ENCODE assay signal across 9 cellular contexts in the genomic region with DNA sequence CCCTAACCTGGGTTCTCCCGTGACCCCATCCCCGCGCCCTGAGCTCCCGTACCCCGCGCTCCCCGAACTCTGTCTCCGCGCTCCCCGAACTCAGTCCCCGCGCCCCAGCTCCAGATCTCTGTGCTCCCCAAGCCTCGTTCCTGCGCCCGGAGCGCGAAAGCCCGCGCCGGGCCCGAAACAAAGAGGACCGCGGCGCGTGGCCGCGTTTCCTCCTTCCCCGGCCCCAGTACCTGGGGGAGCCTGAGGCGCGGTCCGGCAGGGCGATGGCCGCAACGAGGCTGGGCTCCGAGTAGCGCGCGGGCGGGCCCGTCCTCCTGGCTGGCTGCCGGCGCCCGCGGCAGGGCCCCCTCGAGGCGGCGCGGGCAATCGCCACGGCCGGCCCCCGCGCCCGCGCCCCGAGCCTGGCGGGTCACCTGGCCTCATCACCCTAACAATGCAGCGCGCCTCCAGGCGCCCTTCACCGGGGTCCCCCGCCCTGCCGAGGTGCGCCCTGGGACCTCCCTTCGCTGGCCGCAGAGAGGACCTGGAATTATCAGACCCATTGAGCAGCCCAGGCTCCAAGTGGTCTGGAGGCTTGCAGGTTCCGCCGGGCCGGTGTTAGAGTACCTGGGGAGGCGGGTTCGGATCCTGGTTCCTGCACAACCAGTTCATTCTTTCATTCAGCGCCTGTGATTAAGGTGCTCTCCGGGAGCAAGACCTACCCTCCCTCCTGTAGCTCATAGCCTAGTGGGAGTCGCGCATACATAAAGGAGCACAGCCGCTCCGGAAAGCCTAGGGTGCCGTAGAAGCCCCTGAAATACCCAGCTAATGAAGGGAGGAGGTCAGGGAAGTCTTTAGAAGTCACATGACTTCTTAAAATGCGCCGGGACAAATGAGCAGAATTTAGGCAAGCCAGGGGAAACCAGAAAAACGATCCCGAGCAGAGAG. TPM values are rescaled to one million over a fixed set of nuclear protein-coding genes. Genes with fewer than 3 reads are reported as not detected.
A peak's percentile ranks its signal among the peaks of the same experiment; 100 is the strongest.
DNase-seq lines count a peak whose midpoint lies in the region; ATAC-seq, FAIRE-seq and TF ChIP-seq lines count a peak whose summit lies in the region.
"Had no signal": no experiment of that assay in that cellular context is flagged by ENCODE, and none has a peak within 500 bp of the region (broad histone marks: within the 10 kb centered on the region; RNA-seq: fewer than 3 reads in every experiment).

A gene (minus strand): TSS at position 291 of the 927 bp plus-strand sequence. CDS start 142,475 bp downstream, outside the sequence.

- H3K4me1 ChIP-seq in HUES64 (ENCODE audit: insufficient read depth, low read length), result peaks cover 25% of the 10 kb centered on the region
- no peaks in the 10 kb centered on the region for H3K4me1 ChIP-seq in K562 (replicated peaks in 1 of 2; ENCODE audit: control insufficient read depth in 2 of 2, insufficient read depth in 2 of 2, low read length in 2 of 2)
- peaks cover 18% of the 10 kb centered on the region for H3K4me1 ChIP-seq in smooth muscle cell (ENCODE audit: low read depth)

- FAIRE-seq in K562 (lab: Jason Lieb, UNC) (no peak), GM12891 (lab: Jason Lieb, UNC) (no peak)
- FAIRE-seq: GM18507 had no signal

- no peak for TF ChIP-seq RAD21 in K562 (CRISPR knock-in tag; conservative IDR thresholded peaks at IDR 0.05 in 1 of 2, IDR thresholded peaks at IDR 0.05 in 1 of 2)

- TF ChIP-seq CTCF in K562 (IDR thresholded peaks at IDR 0.05 in 2 of 3, conservative IDR thresholded peaks at IDR 0.05 in 1 of 3; ENCODE audit: insufficient read depth in 2 of 3, low read depth in 1 of 3, low read length in 3 of 3) (no peak), smooth muscle cell (IDR thresholded peaks at IDR 0.05; ENCODE audit: borderline replicate concordance, insufficient read depth, poor library complexity, severe bottlenecking) (peak; percentile 17)

- H2AFZ ChIP-seq in K562 (ENCODE audit: low read depth, low read length), result no peak within 1 kb of the TSS
- peak within 1 kb of the TSS; percentile 93 for H2AFZ ChIP-seq in smooth muscle cell (ENCODE audit: low read depth)

- H3K36me3 ChIP-seq in HUES64 (ENCODE audit: insufficient read depth, low read length) (no peaks in the 10 kb centered on the region; the same call in 1 of the 2 replicates), K562 (ENCODE audit: control insufficient read depth, insufficient read depth, low read length) (no peaks in the 10 kb centered on the region), smooth muscle cell (ENCODE audit: low read depth) (no peaks in the 10 kb centered on the region)

- no peaks in the 10 kb centered on the region for H3K9me1 ChIP-seq in K562 (ENCODE audit: control insufficient read depth, insufficient read depth, low read length)

- no peaks in the 10 kb centered on the region for H4K20me1 ChIP-seq in K562 (replicated peaks; ENCODE audit: control insufficient read depth, insufficient read depth, low read length)
- H4K20me1 ChIP-seq in smooth muscle cell (ENCODE audit: low read depth), result no peaks in the 10 kb centered on the region

- H3K4me2 ChIP-seq in K562 (ENCODE audit: insufficient read depth, low read length), result no peak within 1 kb of the TSS
- peak within 1 kb of the TSS; percentile 98 for H3K4me2 ChIP-seq in smooth muscle cell

- ATAC-seq in K562, result no peak
- ATAC-seq in GM21447 (IDR thresholded peaks at IDR 0.05; ENCODE audit: unreplicated experiment), result no peak
- no peak for ATAC-seq in HG03460 (IDR thresholded peaks at IDR 0.05; ENCODE audit: unreplicated experiment)

- no peak for TF ChIP-seq POLR2A in K562 (conservative IDR thresholded peaks at IDR 0.05)
- no peak for TF ChIP-seq POLR2A in GM12891 (IDR thresholded peaks at IDR 0.05; ENCODE audit: low read depth, low read length)

- H3K9me3 ChIP-seq in HUES64 (ENCODE audit: insufficient read depth, low read depth, low read length) (0 out of 2 replicates have a peak, but pooled peaks cover 3% of the 10 kb centered on the region), K562 (replicated peaks; ENCODE audit: control insufficient read depth, insufficient read depth, low read depth, low read length) (no peaks in the 10 kb centered on the region), smooth muscle cell (replicated peaks; ENCODE audit: low read depth) (no peaks in the 10 kb centered on the region)

- CTCF ChIA-PET in K562 (lab: Yijun Ruan, JAX; ENCODE audit: low intra/inter-chr PET ratio), result no interaction called here

- POLR2A ChIA-PET in K562 (lab: Yijun Ruan, JAX), result no interaction called here

- peaks cover 24% of the 10 kb centered on the region for H3F3A ChIP-seq in smooth muscle cell (ENCODE audit: low read depth)

- DNase-seq in ACHN (peak; percentile 73), K562 (ENCODE audit: extremely low read depth in 1 of 4, low spot score in 3 of 4) (no peak), iPS-NIHi7 (ENCODE audit: extremely low spot score) (peak; percentile 75), smooth muscle cell (lab: John Stamatoyannopoulos, UW; ENCODE audit: unreplicated experiment) (no peak), GM12891 (ENCODE audit: insufficient read length, low spot score) (no peak)

- H3K4me3 ChIP-seq in HUES64 (ENCODE audit: low read length), result peak within 1 kb of the TSS; percentile 80
- no peak within 1 kb of the TSS for H3K4me3 ChIP-seq in K562
- peak within 1 kb of the TSS; percentile 97 for H3K4me3 ChIP-seq in smooth muscle cell

- H3K79me2 ChIP-seq in K562 (ENCODE audit: control insufficient read depth, insufficient read depth, low read length) (no peaks in the 10 kb centered on the region), smooth muscle cell (ENCODE audit: low read depth) (peaks cover 39% of the 10 kb centered on the region)

- H3K27me3 ChIP-seq in HUES64 (ENCODE audit: insufficient read depth, low read length) (peaks cover 19% of the 10 kb centered on the region), K562 (ENCODE audit: control insufficient read depth in 2 of 2, insufficient read depth in 2 of 2, low read length in 2 of 2) (peaks cover 2 to 50% of the 10 kb centered on the region in 2 experiments; a peak in 3 of 5 replicates), smooth muscle cell (ENCODE audit: low read depth) (no peaks in the 10 kb centered on the region)

- TF ChIP-seq EP300 in K562 (IDR thresholded peaks at IDR 0.05; ENCODE audit: low read length), result no peak

- BruUV-seq in K562 (replicated peaks; lab: Mats Ljungman, UMichigan), result no TSS peak

- WGBS in HUES64, result 3% methylated on average over 82 of the region's 82 CpGs
- WGBS in K562 (ENCODE audit: insufficient coverage, low coverage, missing lambda C conversion rate), result 7% methylated on average over 26 of the region's 82 CpGs
- WGBS in smooth muscle cell (ENCODE audit: low lambda C conversion rate), result 9% methylated on average over 49 of the region's 82 CpGs

- peak within 1 kb of the TSS; percentile 29; the same call in 1 of the 2 replicates for H3K27ac ChIP-seq in HUES64 (ENCODE audit: low read depth, low read length)
- H3K27ac ChIP-seq in K562 (ENCODE audit: extremely low read depth, low read depth, low read length), result no peak within 1 kb of the TSS
- peak within 1 kb of the TSS; percentile 29 for H3K27ac ChIP-seq in smooth muscle cell (ENCODE audit: low read depth)

- H3K9ac ChIP-seq in HUES64 (ENCODE audit: low read depth, low read length) (peak within 1 kb of the TSS; percentile 87), K562 (ENCODE audit: insufficient read depth in 1 of 2, low read depth in 2 of 2, low read length in 2 of 2) (no peak within 1 kb of the TSS), smooth muscle cell (ENCODE audit: low read depth) (peak within 1 kb of the TSS; percentile 83)

- in situ Hi-C loops in ACHN (cut with HindIII; ENCODE audit: low pct_ligation_motif_present, low pct_unique_long_range_greater_than_20kb, low sequenced_read_pairs) (no loop called here), K562 (cut with MboI) (no loop called here)

- intact Hi-C loops in K562 (cut with micrococcal nuclease), result no loop called here

TF ChIP-seq in K562, 482 proteins besides CTCF, POLR2A, EP300 and RAD21 (continues in another document):
- TF ChIP-seq ATF7 (IDR thresholded peaks at IDR 0.05) (no peak), PTBP1 (IDR thresholded peaks at IDR 0.05; ENCODE audit: low read depth, low read length) (no peak)

TF ChIP-seq in GM12891, 5 proteins besides CTCF, POLR2A, EP300 and RAD21:
- TF ChIP-seq PAX5 (IDR thresholded peaks at IDR 0.05; ENCODE audit: insufficient read depth, low read length, severe bottlenecking) (no peak), POLR2AphosphoS5 (IDR thresholded peaks at IDR 0.05; ENCODE audit: low read depth, low read length) (no peak), POU2F2 (IDR thresholded peaks at IDR 0.05; ENCODE audit: low read depth, low read length) (no peak), TAF1 (IDR thresholded peaks at IDR 0.05; ENCODE audit: low read depth, low read length) (no peak), SPI1 (IDR thresholded peaks at IDR 0.05; ENCODE audit: low read depth, low read length) (no peak)

RNA-seq across cellular contexts. Expression of the gene that starts here (rescaled TPM):
- 13.1 TPM for polyA plus RNA-seq in HUES64 (2013, experiment 1 of 2)
- polyA plus RNA-seq in HUES64 (2013, experiment 2 of 2), result 11.7 TPM
- total RNA-seq in K562 (2011; cell fraction: chromatin; rRNA removed; ENCODE audit: low replicate concordance), result not detected in 2 replicates
- total RNA-seq in K562 (2011; cell fraction: nucleolus; rRNA removed), result under 0.01 TPM in 1 of 2 replicates, not detected in the other
- not detected in 2 replicates for total RNA-seq in K562 (2011; cell fraction: nucleoplasm; rRNA removed)
- total RNA-seq in K562 (2014; rRNA removed), result not detected in 2 replicates
- not detected in 2 replicates for total RNA-seq in K562 (2014; rRNA removed; fragmentation: Illumina TruSeq; extraction: Trizol)
- 0.04 TPM in 1 of 2 replicates, not detected in the other for total RNA-seq in K562 (2015; rRNA removed; fragmentation: Illumina TruSeq; extraction: Trizol)
- total RNA-seq in K562 (2021), result 0.20 and 0.47 TPM in 2 replicates
- not detected in 2 replicates for polyA plus RNA-seq in K562 (2011; rRNA removed)
- not detected in 2 replicates for polyA plus RNA-seq in K562 (2011; cell fraction: cytosol; rRNA removed)
- 0.04 TPM in 1 of 2 replicates, not detected in the other for polyA plus RNA-seq in K562 (2011; cell fraction: nucleus; rRNA removed)
- 0.03 and 0.36 TPM in 2 replicates for polyA plus RNA-seq in K562 (2012)
- not detected in 2 replicates for polyA plus RNA-seq in K562 (2014; fragmentation: Illumina TruSeq; extraction: Trizol)
- polyA plus RNA-seq in K562 (2014; fragmentation: Nextera tagmentation; extraction: Ambion mirVana), result not detected
- not detected in 2 replicates for polyA plus RNA-seq in K562 (2014; rRNA removed)
- polyA minus RNA-seq in K562 (2011; rRNA and poly(A)+ RNA removed), result 0.18 TPM in 1 of 2 replicates, not detected in the other
- polyA minus RNA-seq in K562 (2011; cell fraction: cytosol; rRNA and poly(A)+ RNA removed), result 0.27 TPM in 1 of 2 replicates, not detected in the other
- polyA minus RNA-seq in K562 (2011; cell fraction: nucleus; rRNA and poly(A)+ RNA removed), result under 0.01 and 0.22 TPM in 2 replicates
- 46.6 and 50.5 TPM in 2 replicates for total RNA-seq in smooth muscle cell
- 27.5 and 32.6 TPM in 2 replicates for polyA plus RNA-seq in smooth muscle cell
- polyA plus RNA-seq in GM12891 (2012; ENCODE audit: low read depth, missing spikeins), result 3.1 TPM

Comparison
In these comparisons a context has a peak if more than half of its experiments do, and no peak if none do; other contexts are left out.
1. RNA of the gene that starts here (total RNA-seq): 46.6 to 50.5 TPM in smooth muscle cell; under 0.01 to 0.47 TPM in K562; every median in the first group is over 10 times any median in the second.
2. RNA of the gene that starts here (polyA plus RNA-seq): 27.5 to 32.6 TPM in smooth muscle cell; 0.03 to 0.36 TPM in K562; every median in the first group is over 10 times any median in the second.
3. DNase-seq: peak in ACHN (single experiment) and iPS-NIHi7 (single experiment); none in K562 (0 of 4), smooth muscle cell (single experiment) and GM12891 (single experiment).
4. H3K9ac ChIP-seq: peak in HUES64 (single experiment) and smooth muscle cell (single experiment); none in K562 (0 of 2).